8 cellular contexts compared by ENCODE assay signal in genomic region chr9:123225374-123225813, GRCh38.
DNase-seq lines count a peak whose midpoint lies in the region; ATAC-seq and TF ChIP-seq lines count a peak whose summit lies in the region.
"Had no signal": no experiment of that assay in that cellular context is flagged by ENCODE, and none has a peak within 500 bp of the region (broad histone marks: within the 10 kb centered on the region; RNA-seq: fewer than 3 reads in every experiment).

No MANE protein-coding gene starts in this region.

- peak; percentile 63 for TF ChIP-seq CTCF in VCaP (conservative IDR thresholded peaks at IDR 0.05)
- peak; percentile 54 for TF ChIP-seq CTCF in cardiac fibroblast (IDR thresholded peaks at IDR 0.05; ENCODE audit: low read depth, low read length)

- DNase-seq in GM04503 (ENCODE audit: low read depth): peak; percentile 34
- peak; percentile 46 for DNase-seq in HK-2 (ENCODE audit: unreplicated experiment)
- DNase-seq in cardiac fibroblast (ENCODE audit: low read depth in 2 of 2): peak; percentile 64 to 86
- peak; percentile 70 for DNase-seq in medulla oblongata (ENCODE audit: extremely low spot score)
- peak; percentile 18 for DNase-seq in stimulated activated CD8-positive, alpha-beta memory T cell treated with anti-CD3 and anti-CD28 coated beads, Interleukin-7, amount 100 ng/mL, for 24 hours (ENCODE audit: low read depth)

- no peak overlapping the region for H3K4me3 ChIP-seq in cardiac fibroblast (replicated peaks in 1 of 2; ENCODE audit: low read depth in 2 of 2, low read length in 2 of 2)
- H3K4me3 ChIP-seq: lung had no signal

- peak; percentile 90 for ATAC-seq in GM21381 (IDR thresholded peaks at IDR 0.05; ENCODE audit: unreplicated experiment)

- no peak overlapping the region for H3K27ac ChIP-seq in VCaP

Comparison
In these comparisons a context has a peak if more than half of its experiments do, and no peak if none do; other contexts are left out.
1. DNase-seq: peak in every context shown above with its lines; median percentile 75 in cardiac fibroblast; 70 in medulla oblongata; 46 in HK-2; 34 in GM04503; 18 in stimulated activated CD8-positive, alpha-beta memory T cell treated with anti-CD3 and anti-CD28 coated beads, Interleukin-7, amount 100 ng/mL, for 24 hours.